8 cellular contexts compared by ENCODE assay signal in the genomic region with DNA sequence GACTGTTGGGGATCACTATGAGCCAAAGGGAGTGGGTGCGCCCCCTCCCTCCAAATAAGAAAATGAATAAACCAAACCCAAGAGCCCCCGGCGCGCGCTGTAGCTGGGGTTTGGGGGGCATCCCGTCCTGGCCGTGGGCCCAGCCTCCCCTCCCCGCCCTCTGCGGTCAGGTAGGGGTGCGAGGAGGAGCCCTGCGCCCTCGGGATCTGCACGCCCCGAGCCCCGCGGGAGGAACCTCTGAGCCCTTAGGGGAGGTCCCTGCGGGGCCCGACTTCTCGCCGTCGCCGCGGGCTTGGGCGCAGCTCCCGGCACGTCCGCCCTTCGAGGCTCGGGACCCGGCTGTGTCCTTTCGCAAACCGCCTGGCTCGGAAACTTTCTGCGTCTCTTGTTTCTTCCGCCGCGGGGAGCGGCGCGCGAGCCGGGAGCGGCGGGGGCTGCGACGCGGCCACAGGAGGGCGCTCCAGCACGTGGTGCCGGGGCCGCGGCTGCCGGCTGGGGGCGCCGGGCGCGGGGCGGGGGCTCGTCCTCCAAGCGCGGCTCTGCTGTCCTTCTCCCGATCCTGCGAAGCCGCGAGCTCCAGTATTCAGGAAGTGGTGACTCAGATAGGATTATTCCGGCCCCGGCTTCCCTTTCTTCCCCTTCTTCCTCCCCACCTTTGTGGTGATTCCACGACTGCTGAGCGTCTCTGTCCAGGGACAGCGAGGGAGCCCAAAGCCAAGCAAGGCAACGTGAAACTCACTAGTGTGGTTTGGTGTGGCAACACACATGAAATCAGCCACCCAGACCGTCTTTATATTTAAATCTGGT. TPM values are rescaled to one million over a fixed set of nuclear protein-coding genes. Genes with fewer than 3 reads are reported as not detected.
DNase-seq lines count a peak whose midpoint lies in the region; ATAC-seq and TF ChIP-seq lines count a peak whose summit lies in the region.

No MANE protein-coding gene starts in this region.

- in situ Hi-C loops in IMR-90 (cut with MboI; ENCODE audit: low sequenced_read_pairs) = no loop called here

- H3K27ac Mint-ChIP-seq in activated T-helper 2 cell treated with anti-CD3 and anti-CD28 coated beads, Interferon-gamma antibody, Interleukin-2, Interleukin-4, amounts not matched to agents 10 μg/mL and 5 μg/mL and 100 μg/mL, durations not matched to agents 14 hours and 24 hours and 36 hours = peak overlapping the region; percentile 74
- H3K27ac Mint-ChIP-seq in nephron = peak overlapping the region; percentile 58 to 83 (median 73)
- peak overlapping the region; percentile 88 for H3K27ac Mint-ChIP-seq in stimulated activated naive CD8-positive, alpha-beta T cell treated with anti-CD3 and anti-CD28 coated beads, Interleukin-15, Interleukin-2, amounts not matched to agents 100 ng/mL and 50 ng/mL, for 24 hours

- H2AFZ ChIP-seq in IMR-90 (replicated peaks; ENCODE audit: low read length, poor library complexity) = peak overlapping the region; percentile 92

- H3K36me3 Mint-ChIP-seq in activated T-helper 2 cell treated with anti-CD3 and anti-CD28 coated beads, Interferon-gamma antibody, Interleukin-2, Interleukin-4, amounts not matched to agents 10 μg/mL and 5 μg/mL and 100 μg/mL, durations not matched to agents 14 hours and 24 hours and 36 hours (ENCODE audit: low read depth) = peaks cover 16% of the 10 kb centered on the region
- H3K36me3 Mint-ChIP-seq in nephron (ENCODE audit: low read depth) = peaks cover 9% of the 10 kb centered on the region
- H3K36me3 Mint-ChIP-seq in stimulated activated naive CD8-positive, alpha-beta T cell treated with anti-CD3 and anti-CD28 coated beads, Interleukin-15, Interleukin-2, amounts not matched to agents 100 ng/mL and 50 ng/mL, for 24 hours (ENCODE audit: low read depth) = peaks cover 23% of the 10 kb centered on the region

- no peak overlapping the region; the same call in none of the 2 replicates for H4K5ac ChIP-seq in IMR-90 (ENCODE audit: low read depth, low read length)

- peak overlapping the region; percentile 81 for H3K4ac ChIP-seq in IMR-90 (ENCODE audit: low read depth, low read length)

- no TSS peak for BruUV-seq in IMR-90 (replicated peaks; lab: Mats Ljungman, UMichigan)

- H2BK20ac ChIP-seq in IMR-90 (ENCODE audit: low read depth, low read length) = peak overlapping the region; percentile 48; the same call in 1 of the 2 replicates

- H4K20me1 ChIP-seq in IMR-90 (ENCODE audit: insufficient read depth, low read length) = no peaks in the 10 kb centered on the region

- intact Hi-C loops in IMR-90 (cut with micrococcal nuclease) = loop anchor here (1.0 kb wide), 2 partner anchors 97 to 311 kb away; no protein-coding TSS in a partner anchor
- intact Hi-C loops in activated T-helper 2 cell treated with anti-CD3 and anti-CD28 coated beads, Interferon-gamma antibody, Interleukin-2, Interleukin-4, amounts not matched to agents 10 μg/mL and 5 μg/mL and 100 μg/mL, durations not matched to agents 14 hours and 24 hours and 36 hours (cut with micrococcal nuclease) = loop anchor here (1.0 kb wide), 1 partner anchor 97 kb away; no protein-coding TSS in a partner anchor

- peak overlapping the region; percentile 82 for H3K14ac ChIP-seq in IMR-90 (replicated peaks; ENCODE audit: low read depth, low read length)

- H4K8ac ChIP-seq in IMR-90 (ENCODE audit: low read depth in 2 of 2, low read length in 2 of 2) = peak overlapping the region; percentile 26 to 88

- H3K79me1 ChIP-seq in IMR-90 (ENCODE audit: low read depth in 1 of 2, low read length in 2 of 2) = peaks cover 10 to 16% of the 10 kb centered on the region in 2 experiments

- H3K9me1 ChIP-seq in IMR-90 (ENCODE audit: insufficient read depth, low read length) = peaks cover 9% of the 10 kb centered on the region; the same call in 1 of the 2 replicates

- H3K27ac ChIP-seq in IMR-90 (ENCODE audit: insufficient read depth, low read length) = peak overlapping the region; percentile 73

- H2BK120ac ChIP-seq in IMR-90 (ENCODE audit: low read depth, low read length) = peak overlapping the region; percentile 67

- H3K56ac ChIP-seq in IMR-90 (ENCODE audit: extremely low read depth, insufficient read depth, low read length) = peak overlapping the region; percentile 42

- no peaks in the 10 kb centered on the region for H3K9me3 ChIP-seq in IMR-90 (ENCODE audit: control insufficient read depth, insufficient read depth, low read length)

- H3K4me1 Mint-ChIP-seq in activated T-helper 2 cell treated with anti-CD3 and anti-CD28 coated beads, Interferon-gamma antibody, Interleukin-2, Interleukin-4, amounts not matched to agents 10 μg/mL and 5 μg/mL and 100 μg/mL, durations not matched to agents 14 hours and 24 hours and 36 hours (ENCODE audit: low read depth) = peaks cover 23% of the 10 kb centered on the region
- H3K4me1 Mint-ChIP-seq in nephron = peaks cover 32% of the 10 kb centered on the region
- H3K4me1 Mint-ChIP-seq in stimulated activated naive CD8-positive, alpha-beta T cell treated with anti-CD3 and anti-CD28 coated beads, Interleukin-15, Interleukin-2, amounts not matched to agents 100 ng/mL and 50 ng/mL, for 24 hours (ENCODE audit: low read depth) = peaks cover 63% of the 10 kb centered on the region

- peak overlapping the region; percentile 88 for H3K23ac ChIP-seq in IMR-90 (ENCODE audit: low read depth, low read length)

- H3K27me3 Mint-ChIP-seq in activated T-helper 2 cell treated with anti-CD3 and anti-CD28 coated beads, Interferon-gamma antibody, Interleukin-2, Interleukin-4, amounts not matched to agents 10 μg/mL and 5 μg/mL and 100 μg/mL, durations not matched to agents 14 hours and 24 hours and 36 hours (ENCODE audit: low read depth) = peaks cover 34% of the 10 kb centered on the region
- peaks cover 5% of the 10 kb centered on the region for H3K27me3 Mint-ChIP-seq in nephron (ENCODE audit: low read depth)
- no peaks in the 10 kb centered on the region for H3K27me3 Mint-ChIP-seq in stimulated activated naive CD8-positive, alpha-beta T cell treated with anti-CD3 and anti-CD28 coated beads, Interleukin-15, Interleukin-2, amounts not matched to agents 100 ng/mL and 50 ng/mL, for 24 hours

- H3K36me3 ChIP-seq in IMR-90 (ENCODE audit: control insufficient read depth, insufficient read depth, low read length) = no peaks in the 10 kb centered on the region

- TF ChIP-seq CTCF in AG09309 (IDR thresholded peaks at IDR 0.05; ENCODE audit: control insufficient read depth, insufficient read depth, low read depth, low read length, missing control alignments) = peak; percentile 33
- peak; percentile 95 for TF ChIP-seq CTCF in IMR-90 (conservative IDR thresholded peaks at IDR 0.05; ENCODE audit: low read depth, low read length)
- peak; percentile 62 to 64 (median 62) for TF ChIP-seq CTCF in nephron (IDR thresholded peaks at IDR 0.05; ENCODE audit: unreplicated experiment in 3 of 3)

- H3K18ac ChIP-seq in IMR-90 (ENCODE audit: low read depth, low read length) = peak overlapping the region; percentile 53

- peak; percentile 52 for TF ChIP-seq POLR2A in IMR-90 (IDR thresholded peaks at IDR 0.05; ENCODE audit: low read depth, low read length)

- H3K4me1 ChIP-seq in IMR-90 (ENCODE audit: control insufficient read depth, insufficient read depth, low read length) = peaks cover 5% of the 10 kb centered on the region; the same call in 1 of the 2 replicates

- 3% methylated on average over 13 of the region's 72 CpGs; no CpG with 5 or more reads in 1 of the 2 experiments for WGBS in IMR-90 (ENCODE audit: extremely low coverage in 2 of 2, insufficient read length in 1 of 2), 2 experiments

- DNase-seq in AG09309 (ENCODE audit: low read depth) (no peak), IMR-90 (peak; percentile 82), fibroblast of peridontal ligament (ENCODE audit: extremely low read depth) (peak; percentile 75)
- peak; percentile 77 for DNase-seq in activated T-helper 2 cell treated with anti-CD3 and anti-CD28 coated beads, Interferon-gamma antibody, Interleukin-2, Interleukin-4, amounts not matched to agents 10 μg/mL and 5 μg/mL and 100 μg/mL, durations not matched to agents 14 hours and 24 hours and 36 hours (ENCODE audit: low spot score)

- no peaks in the 10 kb centered on the region for H3K27me3 ChIP-seq in IMR-90 (ENCODE audit: control insufficient read depth, insufficient read depth, low read length)

- no peaks in the 10 kb centered on the region for H3K9me3 Mint-ChIP-seq in activated T-helper 2 cell treated with anti-CD3 and anti-CD28 coated beads, Interferon-gamma antibody, Interleukin-2, Interleukin-4, amounts not matched to agents 10 μg/mL and 5 μg/mL and 100 μg/mL, durations not matched to agents 14 hours and 24 hours and 36 hours
- no peaks in the 10 kb centered on the region for H3K9me3 Mint-ChIP-seq in nephron
- no peaks in the 10 kb centered on the region for H3K9me3 Mint-ChIP-seq in stimulated activated naive CD8-positive, alpha-beta T cell treated with anti-CD3 and anti-CD28 coated beads, Interleukin-15, Interleukin-2, amounts not matched to agents 100 ng/mL and 50 ng/mL, for 24 hours

- peak overlapping the region; percentile 27 for H2BK5ac ChIP-seq in IMR-90 (ENCODE audit: low read depth, low read length, poor library complexity, severe bottlenecking)

- peak overlapping the region; percentile 85 for H3K4me2 ChIP-seq in IMR-90 (ENCODE audit: low read depth, low read length)

- H3K4me3 ChIP-seq in AG09309 (ENCODE audit: control insufficient read depth, low read depth, low read length) (peak overlapping the region; percentile 86), IMR-90 (ENCODE audit: insufficient read depth, low read depth, low read length) (peak overlapping the region; percentile 59)

- POLR2A ChIA-PET in IMR-90 (lab: Charles Lee; ENCODE audit: unreplicated experiment) = interaction anchor here (0.5 to 0.6 kb wide), 2 partner anchors 45 to 326 kb away, joined by 3 to 9 read pairs; no protein-coding TSS in a partner anchor

- H2BK15ac ChIP-seq in IMR-90 (ENCODE audit: low read depth, low read length) = peak overlapping the region; percentile 35; the same call in 2 of the 3 replicates

- H3K9ac ChIP-seq in IMR-90 (ENCODE audit: low read depth, low read length) = peak overlapping the region; percentile 64

- H4K91ac ChIP-seq in IMR-90 (ENCODE audit: insufficient read depth, low read depth, low read length) = peak overlapping the region; percentile 64; the same call in 1 of the 2 replicates

- TF ChIP-seq RAD21 in IMR-90 (IDR thresholded peaks at IDR 0.05; ENCODE audit: low read length) = peak; percentile 74

- H3K4me3 Mint-ChIP-seq in activated T-helper 2 cell treated with anti-CD3 and anti-CD28 coated beads, Interferon-gamma antibody, Interleukin-2, Interleukin-4, amounts not matched to agents 10 μg/mL and 5 μg/mL and 100 μg/mL, durations not matched to agents 14 hours and 24 hours and 36 hours (ENCODE audit: low read depth) = peak overlapping the region; percentile 82
- peak overlapping the region; percentile 88 to 89 (median 89) for H3K4me3 Mint-ChIP-seq in nephron
- peak overlapping the region; percentile 82 for H3K4me3 Mint-ChIP-seq in stimulated activated naive CD8-positive, alpha-beta T cell treated with anti-CD3 and anti-CD28 coated beads, Interleukin-15, Interleukin-2, amounts not matched to agents 100 ng/mL and 50 ng/mL, for 24 hours

- ATAC-seq in GM19035 (IDR thresholded peaks at IDR 0.05; ENCODE audit: unreplicated experiment) (peak; percentile 35), IMR-90 (ENCODE audit: low read depth) (peak; percentile 59)

- H2AK5ac ChIP-seq in IMR-90 (ENCODE audit: low read depth, low read length) = peak overlapping the region; percentile 33; the same call in 1 of the 2 replicates

- dilution Hi-C loops in IMR-90 (cut with HindIII; ENCODE audit: low sequenced_read_pairs, unreplicated experiment) = no loop called here

- H2AK9ac ChIP-seq in IMR-90 (replicated peaks; ENCODE audit: low read depth, low read length, poor library complexity) = peak overlapping the region; percentile 81

- CTCF ChIA-PET in IMR-90 (lab: Yijun Ruan, JAX) = interaction anchor here (0.5 to 1.9 kb wide), 13 partner anchors 10 to 326 kb away, joined by 3 to 7 read pairs (median 3); no protein-coding TSS in a partner anchor

RNA-seq across cellular contexts. Expression of a gene that starts 1.6 kb away (rescaled TPM):
- total RNA-seq in IMR-90 (2012; rRNA removed) = 4.1 and 5.0 TPM in 2 replicates
- polyA plus RNA-seq in IMR-90 (2012; rRNA removed) = 3.4 and 4.1 TPM in 2 replicates
- 0.93 and 2.8 TPM in 2 replicates for polyA plus RNA-seq in IMR-90 (2012; cell fraction: cytosol; rRNA removed)
- 0.82 and 2.8 TPM in 2 replicates for polyA plus RNA-seq in IMR-90 (2012; cell fraction: nucleus; rRNA removed; ENCODE audit: low replicate concordance)
- polyA plus RNA-seq in PFSK-1 (2012; ENCODE audit: insufficient read length, low read depth) = 142 TPM
- 10.9 and 11.2 TPM in 2 replicates for total RNA-seq in activated T-helper 2 cell treated with anti-CD3 and anti-CD28 coated beads, Interferon-gamma antibody, Interleukin-2, Interleukin-4, amounts not matched to agents 10 μg/mL and 5 μg/mL and 100 μg/mL, durations not matched to agents 14 hours and 24 hours and 36 hours

RNA-seq across cellular contexts. Expression of a gene that starts 12.3 kb away (rescaled TPM):
- total RNA-seq in IMR-90 (2012; rRNA removed) = 17.9 and 48.9 TPM in 2 replicates
- polyA plus RNA-seq in IMR-90 (2012; rRNA removed) = 30.8 and 39.7 TPM in 2 replicates
- 8.4 and 11.2 TPM in 2 replicates for polyA plus RNA-seq in IMR-90 (2012; cell fraction: cytosol; rRNA removed)
- 3.8 and 14.1 TPM in 2 replicates for polyA plus RNA-seq in IMR-90 (2012; cell fraction: nucleus; rRNA removed; ENCODE audit: low replicate concordance)
- 161 TPM for polyA plus RNA-seq in PFSK-1 (2012; ENCODE audit: insufficient read length, low read depth)
- 75.1 and 75.4 TPM in 2 replicates for total RNA-seq in activated T-helper 2 cell treated with anti-CD3 and anti-CD28 coated beads, Interferon-gamma antibody, Interleukin-2, Interleukin-4, amounts not matched to agents 10 μg/mL and 5 μg/mL and 100 μg/mL, durations not matched to agents 14 hours and 24 hours and 36 hours

Comparison
In these comparisons a context has a peak if more than half of its experiments do, and no peak if none do; other contexts are left out.
1. CTCF ChIP-seq: peak in every context shown above with its lines; median percentile 95 in IMR-90; 62 in nephron; 33 in AG09309.